In the genomic region with DNA sequence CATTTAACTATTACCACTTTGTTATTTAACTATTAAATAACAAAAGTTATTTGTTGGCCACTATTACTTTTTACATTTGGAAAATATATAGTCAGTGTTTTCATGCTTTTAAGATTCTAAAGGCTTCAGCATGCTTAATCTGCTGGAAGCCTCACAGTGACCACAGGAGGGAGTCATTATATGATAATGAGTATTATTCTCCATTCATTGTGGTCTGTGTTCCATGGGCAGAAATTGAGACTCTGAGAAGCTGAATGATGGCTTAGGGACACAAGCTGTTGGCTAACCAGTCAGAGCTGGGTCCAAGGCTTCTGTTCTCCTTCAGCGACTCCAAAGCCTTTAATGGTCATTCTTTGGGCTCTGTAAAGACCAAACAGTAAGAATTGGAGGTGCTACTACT, we compare ENCODE assay signal across 12 cellular contexts.
A peak's percentile ranks its signal among the peaks of the same experiment; 100 is the strongest.
DNase-seq lines count a peak whose midpoint lies in the region; ATAC-seq and TF ChIP-seq lines count a peak whose summit lies in the region.
"Had no signal": no experiment of that assay in that cellular context is flagged by ENCODE, and none has a peak within 500 bp of the region (broad histone marks: within the 10 kb centered on the region; RNA-seq: fewer than 3 reads in every experiment).

No MANE protein-coding gene starts in this region.

- intact Hi-C loops in activated CD4-positive, alpha-beta T cell treated with anti-CD3 and anti-CD28 coated beads, Interleukin-2, amount 10 ng/mL, durations not matched to agents 24 days and 14 days (cut with micrococcal nuclease), result no loop called here

- H3K4me3 ChIP-seq in cardiac fibroblast (replicated peaks in 1 of 2; ENCODE audit: low read depth in 2 of 2, low read length in 2 of 2), result no peak overlapping the region

- no peaks in the 10 kb centered on the region for H3K36me3 Mint-ChIP-seq in activated naive CD8-positive, alpha-beta T cell treated with anti-CD3 and anti-CD28 coated beads, Interleukin-2, amount 50 U/mL, for 24 hours (ENCODE audit: low read depth)
- H3K36me3 Mint-ChIP-seq in activated naive CD8-positive, alpha-beta T cell treated with anti-CD3 and anti-CD28 coated beads for 36 hours, result no peaks in the 10 kb centered on the region
- no peaks in the 10 kb centered on the region for H3K36me3 Mint-ChIP-seq in activated CD4-positive, alpha-beta T cell treated with anti-CD3 and anti-CD28 coated beads, Interleukin-2, amount 10 ng/mL, durations not matched to agents 24 days and 14 days (ENCODE audit: low read depth)
- H3K36me3 Mint-ChIP-seq: brain had no signal

- ATAC-seq in activated naive CD8-positive, alpha-beta T cell treated with anti-CD3 and anti-CD28 coated beads, Interleukin-2, amount 50 U/mL, for 24 hours, result peak; percentile 84
- ATAC-seq in stimulated activated naive CD8-positive, alpha-beta T cell treated with anti-CD3 and anti-CD28 coated beads, Interleukin-15, Interleukin-2, amounts not matched to agents 100 U/mL and 50 U/mL, for 24 hours, result peak; percentile 80
- no peak for ATAC-seq in GM18907 (IDR thresholded peaks at IDR 0.05; ENCODE audit: unreplicated experiment)
- no peak for ATAC-seq in GM18517 (IDR thresholded peaks at IDR 0.05; ENCODE audit: unreplicated experiment)

- peaks cover 34% of the 10 kb centered on the region for H3K4me1 Mint-ChIP-seq in activated naive CD8-positive, alpha-beta T cell treated with anti-CD3 and anti-CD28 coated beads, Interleukin-2, amount 50 U/mL, for 24 hours
- peaks cover 32% of the 10 kb centered on the region for H3K4me1 Mint-ChIP-seq in activated naive CD8-positive, alpha-beta T cell treated with anti-CD3 and anti-CD28 coated beads for 36 hours
- H3K4me1 Mint-ChIP-seq in activated CD4-positive, alpha-beta T cell treated with anti-CD3 and anti-CD28 coated beads, Interleukin-2, amount 10 ng/mL, durations not matched to agents 24 days and 14 days, result peaks cover 40% of the 10 kb centered on the region

- no peak for DNase-seq in activated naive CD8-positive, alpha-beta T cell treated with anti-CD3 and anti-CD28 coated beads, Interleukin-2, amount 50 U/mL, for 24 hours
- no peak for DNase-seq in activated naive CD8-positive, alpha-beta T cell treated with anti-CD3 and anti-CD28 coated beads for 36 hours
- DNase-seq in NCI-H146 (lab: John Stamatoyannopoulos, UW) (peak; percentile 83), cardiac fibroblast (ENCODE audit: low read depth in 2 of 2) (peak; percentile 63 to 64)
- no peak for DNase-seq in stimulated activated naive CD8-positive, alpha-beta T cell treated with anti-CD3 and anti-CD28 coated beads, Interleukin-15, Interleukin-2, amounts not matched to agents 100 U/mL and 50 U/mL, for 24 hours
- DNase-seq in activated CD4-positive, alpha-beta T cell treated with anti-CD3 and anti-CD28 coated beads, Interleukin-2, amount 10 ng/mL, durations not matched to agents 24 days and 14 days, result no peak
- DNase-seq: DND-41; stimulated activated CD8-positive, alpha-beta memory T cell treated with anti-CD3 and anti-CD28 coated beads, Interleukin-4, amount 100 ng/mL, for 48 hours had no signal

- H3K9me3 Mint-ChIP-seq in activated naive CD8-positive, alpha-beta T cell treated with anti-CD3 and anti-CD28 coated beads, Interleukin-2, amount 50 U/mL, for 24 hours, result no peaks in the 10 kb centered on the region
- H3K9me3 Mint-ChIP-seq in activated naive CD8-positive, alpha-beta T cell treated with anti-CD3 and anti-CD28 coated beads for 36 hours, result no peaks in the 10 kb centered on the region
- H3K9me3 Mint-ChIP-seq in activated CD4-positive, alpha-beta T cell treated with anti-CD3 and anti-CD28 coated beads, Interleukin-2, amount 10 ng/mL, durations not matched to agents 24 days and 14 days, result no peaks in the 10 kb centered on the region
- H3K9me3 Mint-ChIP-seq: brain, nephron had no signal

- H3K27ac Mint-ChIP-seq in activated naive CD8-positive, alpha-beta T cell treated with anti-CD3 and anti-CD28 coated beads, Interleukin-2, amount 50 U/mL, for 24 hours, result no peak overlapping the region
- H3K27ac Mint-ChIP-seq in activated naive CD8-positive, alpha-beta T cell treated with anti-CD3 and anti-CD28 coated beads for 36 hours, result no peak overlapping the region
- H3K27ac Mint-ChIP-seq in activated CD4-positive, alpha-beta T cell treated with anti-CD3 and anti-CD28 coated beads, Interleukin-2, amount 10 ng/mL, durations not matched to agents 24 days and 14 days, result no peak overlapping the region
- H3K27ac Mint-ChIP-seq: brain had no signal

- TF ChIP-seq CTCF in cardiac fibroblast (IDR thresholded peaks at IDR 0.05; ENCODE audit: low read depth, low read length), result peak; percentile 45

- H3K4me3 Mint-ChIP-seq in activated naive CD8-positive, alpha-beta T cell treated with anti-CD3 and anti-CD28 coated beads, Interleukin-2, amount 50 U/mL, for 24 hours, result no peak overlapping the region
- H3K4me3 Mint-ChIP-seq in activated naive CD8-positive, alpha-beta T cell treated with anti-CD3 and anti-CD28 coated beads for 36 hours, result no peak overlapping the region
- H3K4me3 Mint-ChIP-seq in activated CD4-positive, alpha-beta T cell treated with anti-CD3 and anti-CD28 coated beads, Interleukin-2, amount 10 ng/mL, durations not matched to agents 24 days and 14 days, result no peak overlapping the region
- H3K4me3 Mint-ChIP-seq: brain, nephron had no signal

- peaks cover 1% of the 10 kb centered on the region for H3K27me3 Mint-ChIP-seq in activated naive CD8-positive, alpha-beta T cell treated with anti-CD3 and anti-CD28 coated beads, Interleukin-2, amount 50 U/mL, for 24 hours
- no peaks in the 10 kb centered on the region for H3K27me3 Mint-ChIP-seq in activated naive CD8-positive, alpha-beta T cell treated with anti-CD3 and anti-CD28 coated beads for 36 hours
- no peaks in the 10 kb centered on the region for H3K27me3 Mint-ChIP-seq in activated CD4-positive, alpha-beta T cell treated with anti-CD3 and anti-CD28 coated beads, Interleukin-2, amount 10 ng/mL, durations not matched to agents 24 days and 14 days
- H3K27me3 Mint-ChIP-seq: brain had no signal

Comparison
In these comparisons a context has a peak if more than half of its experiments do, and no peak if none do; other contexts are left out.
1. ATAC-seq: peak in activated naive CD8-positive, alpha-beta T cell treated with anti-CD3 and anti-CD28 coated beads, Interleukin-2, amount 50 U/mL, for 24 hours (single experiment) and stimulated activated naive CD8-positive, alpha-beta T cell treated with anti-CD3 and anti-CD28 coated beads, Interleukin-15, Interleukin-2, amounts not matched to agents 100 U/mL and 50 U/mL, for 24 hours (single experiment); none in GM18907 (single experiment) and GM18517 (single experiment).
2. DNase-seq: peak in NCI-H146 (single experiment) and cardiac fibroblast (2 of 2); none in activated naive CD8-positive, alpha-beta T cell treated with anti-CD3 and anti-CD28 coated beads, Interleukin-2, amount 50 U/mL, for 24 hours (single experiment), activated naive CD8-positive, alpha-beta T cell treated with anti-CD3 and anti-CD28 coated beads for 36 hours (single experiment), stimulated activated naive CD8-positive, alpha-beta T cell treated with anti-CD3 and anti-CD28 coated beads, Interleukin-15, Interleukin-2, amounts not matched to agents 100 U/mL and 50 U/mL, for 24 hours (single experiment) and activated CD4-positive, alpha-beta T cell treated with anti-CD3 and anti-CD28 coated beads, Interleukin-2, amount 10 ng/mL, durations not matched to agents 24 days and 14 days (single experiment).